In the genomic region with DNA sequence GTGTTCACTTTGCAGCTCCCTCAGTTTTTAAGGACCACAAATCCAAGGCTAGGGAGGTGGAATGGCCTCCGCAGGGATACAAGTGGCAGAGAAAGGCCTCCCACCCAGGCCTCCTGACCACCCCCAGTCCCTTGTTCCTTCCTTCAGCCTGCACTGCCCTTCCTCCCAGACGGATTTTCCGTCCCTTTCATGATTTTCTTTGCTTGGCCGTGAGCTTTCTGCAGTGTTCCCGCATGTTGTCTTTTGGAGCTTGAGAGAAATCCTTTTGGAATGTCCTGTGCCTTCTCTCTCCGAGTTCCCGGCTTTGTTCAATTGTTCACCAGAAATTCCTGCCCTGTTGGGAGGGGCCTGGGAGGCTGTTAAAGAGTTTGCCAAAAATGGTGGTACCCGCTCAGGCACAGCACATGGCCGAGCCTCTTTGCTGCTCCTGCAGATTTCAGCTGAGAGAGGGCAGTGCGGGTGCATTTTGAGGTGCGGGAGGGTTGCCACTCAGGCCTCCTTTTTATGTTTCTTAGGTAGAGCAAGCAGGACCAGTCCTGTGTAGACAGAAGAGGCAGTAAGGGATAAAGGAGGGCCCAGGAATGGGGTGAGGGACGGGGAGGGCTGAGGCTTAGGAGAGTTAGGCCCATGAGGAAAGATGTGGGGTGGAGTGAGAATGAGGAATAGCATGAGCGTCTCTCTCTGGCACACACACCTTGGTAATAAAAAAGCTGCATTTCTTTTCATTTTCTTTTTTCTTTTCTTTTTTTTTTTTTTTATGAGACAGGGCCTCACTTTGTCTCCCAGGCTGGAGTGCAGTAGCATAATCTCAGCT, we compare ENCODE assay signal across 2 cellular contexts.
TF ChIP-seq lines count a peak whose summit lies in the region.

No MANE protein-coding gene starts in this region.

TF ChIP-seq in Ishikawa, 13 proteins besides CTCF, POLR2A, EP300 and RAD21:
- TF ChIP-seq YY1 (IDR thresholded peaks at IDR 0.05; ENCODE audit: low read depth) (peak; percentile 72), FOXM1 (IDR thresholded peaks at IDR 0.05; ENCODE audit: borderline replicate concordance, low read depth) (no peak), TEAD4 (IDR thresholded peaks at IDR 0.05) (peak; percentile 83)
- TF ChIP-seq, protein P1, sequence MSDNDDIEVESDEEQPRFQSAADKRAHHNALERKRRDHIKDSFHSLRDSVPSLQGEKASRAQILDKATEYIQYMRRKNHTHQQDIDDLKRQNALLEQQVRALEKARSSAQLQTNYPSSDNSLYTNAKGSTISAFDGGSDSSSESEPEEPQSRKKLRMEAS (IDR thresholded peaks at IDR 0.05) = peak; percentile 83
TF ChIP-seq in Ishikawa: peak in this region for 3.

TF ChIP-seq in H1, 55 proteins besides CTCF, POLR2A, EP300 and RAD21:
- TF ChIP-seq NANOG (IDR thresholded peaks at IDR 0.05; ENCODE audit: insufficient read depth, low read depth, low read length, poor library complexity, severe bottlenecking) (peak; percentile 29), ASH2L (IDR thresholded peaks at IDR 0.05; ENCODE audit: low read length) (peak; percentile 83), RBBP5 (IDR thresholded peaks at IDR 0.05; ENCODE audit: borderline replicate concordance, low read depth, low read length) (peak; percentile 83; the same call in 1 of the 2 replicates), SP2 (IDR thresholded peaks at IDR 0.05; ENCODE audit: low read length) (no peak), YY1 (IDR thresholded peaks at IDR 0.05; ENCODE audit: low read depth, low read length) (peak; percentile 87), TAF1 (IDR thresholded peaks at IDR 0.05; ENCODE audit: low read depth, low read length) (0 out of 2 replicates have a peak, but pooled peaks have one; percentile 62), TBP (IDR thresholded peaks at IDR 0.05; ENCODE audit: low read depth, low read length) (peak; percentile 45; the same call in 1 of the 2 replicates), TEAD4 (IDR thresholded peaks at IDR 0.05; ENCODE audit: low read depth, low read length) (peak; percentile 94), SRF (IDR thresholded peaks at IDR 0.05; ENCODE audit: low read depth, low read length) (peak; percentile 76), EZH2 (IDR thresholded peaks at IDR 0.05; ENCODE audit: low read depth, low read length, severe bottlenecking) (no peak), PHF8 (conservative IDR thresholded peaks at IDR 0.05; ENCODE audit: low read depth, low read length) (peak; percentile 36; the same call in 1 of the 2 replicates), KDM5A (IDR thresholded peaks at IDR 0.05; ENCODE audit: low read length) (no peak), KDM4A (IDR thresholded peaks at IDR 0.05; ENCODE audit: low read depth, low read length, severe bottlenecking) (no peak), MAFK (IDR thresholded peaks at IDR 0.05; ENCODE audit: low read depth, low read length) (no peak), TCF12 (IDR thresholded peaks at IDR 0.05; ENCODE audit: low read depth, low read length) (0 out of 2 replicates have a peak, but pooled peaks have one; percentile 12), SP1 (IDR thresholded peaks at IDR 0.05; ENCODE audit: low read depth, low read length) (0 out of 2 replicates have a peak, but pooled peaks have one; percentile 6), POLR2AphosphoS5 (IDR thresholded peaks at IDR 0.05; ENCODE audit: low read depth, low read length) (no peak), CEBPB (IDR thresholded peaks at IDR 0.05; ENCODE audit: low read depth, low read length) (no peak), POU5F1 (IDR thresholded peaks at IDR 0.05; ENCODE audit: low read depth, low read length) (no peak), RFX5 (IDR thresholded peaks at IDR 0.05; ENCODE audit: borderline replicate concordance, low read depth, low read length) (no peak), KDM1A (IDR thresholded peaks at IDR 0.05; ENCODE audit: borderline replicate concordance, low read length) (no peak), HDAC2 (IDR thresholded peaks at IDR 0.05; ENCODE audit: borderline replicate concordance in 1 of 2, low read depth in 2 of 2, low read length in 2 of 2) (peak in 1 of 2 experiments; percentile 77; a peak in 2 of 4 replicates), SP4 (IDR thresholded peaks at IDR 0.05; ENCODE audit: low read length) (no peak), JUN (IDR thresholded peaks at IDR 0.05; ENCODE audit: low read depth, low read length) (no peak), CBX5 (IDR thresholded peaks at IDR 0.05; ENCODE audit: low read depth, low read length) (no peak), HDAC6 (IDR thresholded peaks at IDR 0.05; ENCODE audit: low read depth, low read length) (no peak)
- TF ChIP-seq, protein P1 (IDR thresholded peaks at IDR 0.05) = peak; percentile 93
- TF ChIP-seq, protein P2, sequence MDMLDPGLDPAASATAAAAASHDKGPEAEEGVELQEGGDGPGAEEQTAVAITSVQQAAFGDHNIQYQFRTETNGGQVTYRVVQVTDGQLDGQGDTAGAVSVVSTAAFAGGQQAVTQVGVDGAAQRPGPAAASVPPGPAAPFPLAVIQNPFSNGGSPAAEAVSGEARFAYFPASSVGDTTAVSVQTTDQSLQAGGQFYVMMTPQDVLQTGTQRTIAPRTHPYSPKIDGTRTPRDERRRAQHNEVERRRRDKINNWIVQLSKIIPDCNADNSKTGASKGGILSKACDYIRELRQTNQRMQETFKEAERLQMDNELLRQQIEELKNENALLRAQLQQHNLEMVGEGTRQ (IDR thresholded peaks at IDR 0.05; ENCODE audit: low read length) = no peak
- TF ChIP-seq, protein P3, sequence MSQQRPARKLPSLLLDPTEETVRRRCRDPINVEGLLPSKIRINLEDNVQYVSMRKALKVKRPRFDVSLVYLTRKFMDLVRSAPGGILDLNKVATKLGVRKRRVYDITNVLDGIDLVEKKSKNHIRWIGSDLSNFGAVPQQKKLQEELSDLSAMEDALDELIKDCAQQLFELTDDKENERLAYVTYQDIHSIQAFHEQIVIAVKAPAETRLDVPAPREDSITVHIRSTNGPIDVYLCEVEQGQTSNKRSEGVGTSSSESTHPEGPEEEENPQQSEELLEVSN (IDR thresholded peaks at IDR 0.05) = peak; percentile 92
